Comparison of ENCODE assay signal across 8 cellular contexts in the genomic region with DNA sequence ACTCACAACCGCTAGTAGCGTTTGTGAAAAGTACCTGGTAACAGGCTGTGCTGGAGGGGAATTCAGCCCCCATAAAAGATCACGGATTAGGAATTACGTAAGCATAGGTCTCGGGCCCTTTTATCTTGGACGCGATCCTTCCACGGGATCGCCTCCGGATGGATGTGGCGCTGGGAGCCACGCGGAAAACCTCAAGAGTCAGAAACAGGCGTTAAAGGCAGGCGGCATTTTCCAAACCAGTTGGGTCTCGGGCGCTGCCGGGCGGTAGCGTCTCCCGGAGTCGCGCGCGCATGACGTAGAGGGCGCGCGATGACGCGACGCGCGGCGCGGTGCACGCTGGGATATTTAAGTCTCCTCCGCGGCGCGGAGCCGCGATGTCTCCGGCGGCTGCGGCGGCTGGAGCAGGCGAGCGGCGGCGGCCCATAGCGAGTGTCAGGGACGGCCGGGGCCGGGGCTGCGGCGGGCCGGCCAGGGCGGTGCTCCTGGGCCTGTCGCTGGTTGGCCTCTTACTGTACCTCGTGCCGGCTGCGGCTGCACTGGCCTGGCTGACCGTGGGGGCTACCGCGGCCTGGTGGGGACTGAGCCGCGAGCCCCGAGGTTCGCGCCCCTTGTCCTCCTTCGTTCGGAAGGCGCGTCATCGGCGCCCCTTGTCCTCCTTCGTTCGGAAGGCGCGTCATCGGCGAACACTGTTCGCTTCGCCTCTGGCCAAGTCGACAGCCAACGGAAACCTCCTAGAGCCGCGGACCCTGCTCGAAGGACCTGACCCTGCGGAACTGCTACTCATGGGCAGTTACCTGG. TPM values are rescaled to one million over a fixed set of nuclear protein-coding genes. Genes with fewer than 3 reads are reported as not detected.
DNase-seq lines count a peak whose midpoint lies in the region; ATAC-seq and TF ChIP-seq lines count a peak whose summit lies in the region.

A gene (plus strand): TSS at position 348 of the 798 bp plus-strand sequence. CDS start 27 bp downstream, at position 375.

- POLR2A ChIA-PET in activated CD4-positive, alpha-beta T cell treated with anti-CD3 and anti-CD28 coated beads for 36 hours (lab: Charles Lee) = no interaction called here

- H3K4me3 ChIP-seq in choroid plexus epithelial cell (ENCODE audit: low read depth, low read length) = peak within 1 kb of the TSS; percentile 90

- peaks cover 24% of the 10 kb centered on the region for H3K4me1 Mint-ChIP-seq in activated CD4-positive, alpha-beta T cell treated with anti-CD3 and anti-CD28 coated beads for 36 hours

- CTCF ChIA-PET in activated CD4-positive, alpha-beta T cell treated with anti-CD3 and anti-CD28 coated beads for 36 hours (lab: Charles Lee) = no interaction called here

- peak; percentile 87 for ATAC-seq in GM19035 (IDR thresholded peaks at IDR 0.05; ENCODE audit: unreplicated experiment)
- peak; percentile 86 for ATAC-seq in HG03342 (IDR thresholded peaks at IDR 0.05; ENCODE audit: unreplicated experiment)
- peak; percentile 87 for ATAC-seq in activated CD4-positive, alpha-beta T cell treated with anti-CD3 and anti-CD28 coated beads for 36 hours
- peak; percentile 95 for ATAC-seq in left colon

- H3K9me3 Mint-ChIP-seq in activated CD4-positive, alpha-beta T cell treated with anti-CD3 and anti-CD28 coated beads for 36 hours (ENCODE audit: low read depth) = no peaks in the 10 kb centered on the region

- H3K4me3 Mint-ChIP-seq in activated CD4-positive, alpha-beta T cell treated with anti-CD3 and anti-CD28 coated beads for 36 hours = peak within 1 kb of the TSS; percentile 88

- H3K27ac Mint-ChIP-seq in activated CD4-positive, alpha-beta T cell treated with anti-CD3 and anti-CD28 coated beads for 36 hours = peak within 1 kb of the TSS; percentile 97

- DNase-seq in AML-193 (lab: John Stamatoyannopoulos, UW) (peak; percentile 56 to 57), NCI-H510A (lab: John Stamatoyannopoulos, UW) (peak; percentile 66), choroid plexus epithelial cell (ENCODE audit: low read depth) (peak; percentile 92), left colon (peak; percentile 64 to 87)
- peak; percentile 90 for DNase-seq in activated CD4-positive, alpha-beta T cell treated with anti-CD3 and anti-CD28 coated beads for 36 hours
- peak; percentile 70 to 79 for DNase-seq in stimulated activated CD4-positive, alpha-beta T cell treated with anti-CD3 and anti-CD28 coated beads, Interleukin-1b, Interleukin-23, amount 100 ng/mL, for 4 hours (ENCODE audit: low read depth in 2 of 2)

- H3K27me3 Mint-ChIP-seq in activated CD4-positive, alpha-beta T cell treated with anti-CD3 and anti-CD28 coated beads for 36 hours = no peaks in the 10 kb centered on the region

- peaks cover 53% of the 10 kb centered on the region for H3K36me3 Mint-ChIP-seq in activated CD4-positive, alpha-beta T cell treated with anti-CD3 and anti-CD28 coated beads for 36 hours (ENCODE audit: low read depth)

- TF ChIP-seq CTCF in choroid plexus epithelial cell (conservative IDR thresholded peaks at IDR 0.05; ENCODE audit: low read depth, low read length) = no peak

- intact Hi-C loops in activated CD4-positive, alpha-beta T cell treated with anti-CD3 and anti-CD28 coated beads for 36 hours (cut with DNase I, micrococcal nuclease) = loop anchor here in 1 of 2 experiments (1.0 to 5.0 kb wide), 4 partner anchors 46 to 802 kb away; a partner anchor contains a TSS
- intact Hi-C loops in left colon (cut with DNase I, micrococcal nuclease) = no loop called here

RNA-seq across cellular contexts. Expression of the gene that starts here (rescaled TPM):
- total RNA-seq in activated CD4-positive, alpha-beta T cell treated with anti-CD3 and anti-CD28 coated beads for 36 hours = 10 to 100 TPM; 62.2 to 67.4 TPM
- total RNA-seq in left colon = 10 to 100 TPM; 27.5 to 37.7 TPM

Comparison
In these comparisons a context has a peak if more than half of its experiments do, and no peak if none do; other contexts are left out.
1. Peak in every context shown above with its lines: DNase-seq, ATAC-seq and H3K4me3 ChIP-seq.